18 cellular contexts compared by ENCODE assay signal in genomic region chr18:35131387-35132283, GRCh38.
A peak's percentile ranks its signal among the peaks of the same experiment; 100 is the strongest.
DNase-seq lines count a peak whose midpoint lies in the region; ATAC-seq and TF ChIP-seq lines count a peak whose summit lies in the region.
"Had no signal": no experiment of that assay in that cellular context is flagged by ENCODE, and none has a peak within 500 bp of the region (broad histone marks: within the 10 kb centered on the region; RNA-seq: fewer than 3 reads in every experiment).

No MANE protein-coding gene starts in this region.

- no peaks in the 10 kb centered on the region for H3K9me3 Mint-ChIP-seq in activated naive CD4-positive, alpha-beta T cell treated with anti-CD3 and anti-CD28 coated beads, Interleukin-2, amount 50 U/mL, for 24 hours
- H3K9me3 Mint-ChIP-seq in activated naive CD4-positive, alpha-beta T cell treated with anti-CD3 and anti-CD28 coated beads, Interleukin-2, amount 50 U/mL, for 72 hours = no peaks in the 10 kb centered on the region
- H3K9me3 Mint-ChIP-seq: T-helper 2 cell treated with Interferon-gamma antibody and Interleukin-4, amounts not matched to agents 5 μg/mL and 100 μg/mL, for 36 hours had no signal

- no peak overlapping the region for H3K4me3 Mint-ChIP-seq in activated naive CD4-positive, alpha-beta T cell treated with anti-CD3 and anti-CD28 coated beads, Interleukin-2, amount 50 U/mL, for 24 hours
- H3K4me3 Mint-ChIP-seq: T-helper 2 cell treated with Interferon-gamma antibody and Interleukin-4, amounts not matched to agents 5 μg/mL and 100 μg/mL, for 36 hours had no signal

- no peaks in the 10 kb centered on the region for H3K27me3 Mint-ChIP-seq in activated naive CD4-positive, alpha-beta T cell treated with anti-CD3 and anti-CD28 coated beads, Interleukin-2, amount 50 U/mL, for 24 hours

- TF ChIP-seq CTCF in esophagus muscularis mucosa (IDR thresholded peaks at IDR 0.05) = no peak

- peaks cover 8% of the 10 kb centered on the region for H3K36me3 Mint-ChIP-seq in activated naive CD4-positive, alpha-beta T cell treated with anti-CD3 and anti-CD28 coated beads, Interleukin-2, amount 50 U/mL, for 24 hours
- H3K36me3 Mint-ChIP-seq in activated naive CD4-positive, alpha-beta T cell treated with anti-CD3 and anti-CD28 coated beads, Interleukin-2, amount 50 U/mL, for 72 hours = peaks cover 6 to 10% of the 10 kb centered on the region in 2 donors

- intact Hi-C loops in esophagus muscularis mucosa (cut with DNase I) = no loop called here

- H3K9me3 ChIP-seq in esophagus muscularis mucosa (no peaks in the 10 kb centered on the region), mesodermal cell (ENCODE audit: control insufficient read depth, low read length) (no peaks in the 10 kb centered on the region)
- H3K9me3 ChIP-seq: upper lobe of left lung had no signal

- H3K4me1 ChIP-seq in esophagus muscularis mucosa (peaks cover 7 to 30% (median 20%) of the 10 kb centered on the region in 4 donors), mesodermal cell (ENCODE audit: control insufficient read depth, insufficient read depth, low read length, poor library complexity, severe bottlenecking) (peaks cover 2% of the 10 kb centered on the region)

- peak overlapping the region; percentile 5 to 22 (median 9) for H3K27ac ChIP-seq in esophagus muscularis mucosa (replicated peaks in 1 of 4)
- H3K27ac ChIP-seq in mesodermal cell (ENCODE audit: low read depth, low read length, severe bottlenecking) = peak overlapping the region; percentile 63
- peak overlapping the region; percentile 82 for H3K27ac ChIP-seq in temporal lobe (ENCODE audit: low read depth, low read length)

- WGBS in esophagus muscularis mucosa = 75% methylated on average over 13 of the region's 13 CpGs
- 95 to 97% methylated on average over 11 to 12 of the region's 13 CpGs for WGBS in mesodermal cell (ENCODE audit: insufficient coverage in 2 of 2), 2 experiments

- TF ChIP-seq EP300 in esophagus muscularis mucosa (IDR thresholded peaks at IDR 0.05) = no peak

- no peak for DNase-seq in activated naive CD4-positive, alpha-beta T cell treated with anti-CD3 and anti-CD28 coated beads, Interleukin-2, amount 50 U/mL, for 72 hours (ENCODE audit: low spot score in 2 of 2)
- DNase-seq in esophagus muscularis mucosa (ENCODE audit: extremely low spot score) = no peak
- no peak for DNase-seq in activated CD4-positive, alpha-beta T cell treated with anti-CD3 and anti-CD28 coated beads, Interleukin-2, amount 50 U/mL, for 48 hours
- DNase-seq in SIG-M5 treated with dmso at 0.1 percent for 504 hours (lab: John Stamatoyannopoulos, UW; ENCODE audit: unreplicated experiment) = no peak
- DNase-seq in activated effector memory CD4-positive, alpha-beta T cell treated with Interleukin-2 at 50 U/mL for 16 hours = no peak
- DNase-seq: 8988T; activated CD4-positive, alpha-beta T cell treated with anti-CD3 and anti-CD28 coated beads for 4 hours; COR-L47; HCEC 1CT; kidney glomerular epithelial cell; stimulated activated CD4-positive, alpha-beta T cell treated with anti-CD3 and anti-CD28 coated beads, Interleukin-12 subunit alpha, Interleukin-12 subunit beta, amount 100 ng/mL, for 4 hours; upper lobe of left lung had no signal

- no peak for TF ChIP-seq POLR2A in esophagus muscularis mucosa (IDR thresholded peaks at IDR 0.05; ENCODE audit: low read depth)

- H3K4me3 ChIP-seq in esophagus muscularis mucosa (no peak overlapping the region), mesodermal cell (ENCODE audit: extremely low read depth, insufficient read depth, low read length, poor library complexity, severe bottlenecking) (no peak overlapping the region)
- H3K4me3 ChIP-seq: coronary artery, upper lobe of left lung had no signal

- H3K36me3 ChIP-seq in esophagus muscularis mucosa (peaks cover 13 to 93% (median 70%) of the 10 kb centered on the region in 4 donors), mesodermal cell (ENCODE audit: control insufficient read depth, insufficient read depth, low read length) (peaks cover 87% of the 10 kb centered on the region)

- no peak for ATAC-seq in activated naive CD4-positive, alpha-beta T cell treated with anti-CD3 and anti-CD28 coated beads, Interleukin-2, amount 50 U/mL, for 72 hours
- ATAC-seq: Panc1 had no signal

- no peaks in the 10 kb centered on the region for H3K27me3 ChIP-seq in esophagus muscularis mucosa
- H3K27me3 ChIP-seq: upper lobe of left lung had no signal

- peaks cover 4% of the 10 kb centered on the region for H3K4me1 Mint-ChIP-seq in activated naive CD4-positive, alpha-beta T cell treated with anti-CD3 and anti-CD28 coated beads, Interleukin-2, amount 50 U/mL, for 24 hours

- peak overlapping the region; percentile 89 for H3K27ac Mint-ChIP-seq in activated naive CD4-positive, alpha-beta T cell treated with anti-CD3 and anti-CD28 coated beads, Interleukin-2, amount 50 U/mL, for 24 hours
- H3K27ac Mint-ChIP-seq in activated naive CD4-positive, alpha-beta T cell treated with anti-CD3 and anti-CD28 coated beads, Interleukin-2, amount 50 U/mL, for 72 hours = peak overlapping the region in 1 of 2 donors; percentile 7
- H3K27ac Mint-ChIP-seq: T-helper 2 cell treated with Interferon-gamma antibody and Interleukin-4, amounts not matched to agents 5 μg/mL and 100 μg/mL, for 36 hours had no signal

Comparison
In these comparisons a context has a peak if more than half of its experiments do, and no peak if none do; other contexts are left out.
1. H3K27ac ChIP-seq: peak in every context shown above with its lines; median percentile 82 in temporal lobe; 63 in mesodermal cell; 9 in esophagus muscularis mucosa.